In genomic region chr17:31386542-31387075, GRCh38 we compare ENCODE assay signal across 14 cellular contexts.
"Had no signal": no experiment of that assay in that cellular context is flagged by ENCODE, and none has a peak within 500 bp of the region (broad histone marks: within the 10 kb centered on the region; RNA-seq: fewer than 3 reads in every experiment).

No MANE protein-coding gene starts in this region.

- DNase-seq: endodermal cell; erythroblast; heart right ventricle; hypothalamus; mammary epithelial cell; naive thymus-derived CD4-positive, alpha-beta T cell; nephron progenitor cell; posterior cingulate gyrus; small intestine; stimulated activated CD4-positive, alpha-beta T cell treated with anti-CD3 and anti-CD28 coated beads, Interleukin-12 subunit alpha, Interleukin-12 subunit beta, amount 100 ng/mL, for 4 hours; stimulated activated naive CD4-positive, alpha-beta T cell treated with Interleukin-2 at 50 U/mL for 16 hours; trophoblast cell; uterus had no signal

- H3K4me3 ChIP-seq: heart right ventricle, right atrium auricular region, uterus had no signal
